31 cellular contexts compared by ENCODE assay signal in the genomic region with DNA sequence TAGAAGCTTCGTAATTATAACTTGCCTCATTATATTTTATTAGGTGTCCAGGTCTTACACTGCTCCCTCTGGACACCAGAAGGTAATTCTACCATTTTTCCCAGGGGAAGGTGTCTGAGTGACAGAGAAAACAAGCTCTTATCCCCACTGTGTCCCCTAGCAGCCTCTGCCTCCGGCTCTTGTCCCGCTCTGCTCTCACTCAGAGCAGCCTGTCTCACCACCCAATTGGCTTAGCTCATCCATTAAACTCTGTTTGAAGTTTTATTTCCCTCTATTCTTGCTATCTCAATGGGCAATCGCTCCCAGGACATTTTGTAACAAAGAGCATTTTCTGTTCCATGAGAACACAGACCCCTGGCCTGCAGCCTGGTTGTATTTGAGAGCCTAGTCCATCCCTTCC.
"Had no signal": no experiment of that assay in that cellular context is flagged by ENCODE, and none has a peak within 500 bp of the region (broad histone marks: within the 10 kb centered on the region; RNA-seq: fewer than 3 reads in every experiment).

No MANE protein-coding gene starts in this region.

- H3K9me3 Mint-ChIP-seq: activated B cell treated with CpG ODN at 0.5 μM for 24 hours; activated CD4-positive, alpha-beta memory T cell treated with anti-CD3 and anti-CD28 coated beads for 36 hours; activated CD4-positive, alpha-beta T cell treated with anti-CD3 and anti-CD28 coated beads, Interleukin-2, amount 10 ng/mL, durations not matched to agents 24 days and 14 days; activated naive CD4-positive, alpha-beta T cell treated with anti-CD3 and anti-CD28 coated beads, Interleukin-2, amount 10 ng/mL, durations not matched to agents 7 days and 5 days; activated naive CD4-positive, alpha-beta T cell treated with anti-CD3 and anti-CD28 coated beads, Interleukin-2, amount 50 U/mL, for 72 hours; activated naive CD8-positive, alpha-beta T cell treated with anti-CD3 and anti-CD28 coated beads, Interleukin-2, amount 10 ng/mL, durations not matched to agents 7 days and 5 days; activated T-helper 1 cell treated with anti-CD3 and anti-CD28 coated beads, Interleukin-12 subunit alpha, Interleukin-12 subunit beta, Interleukin-2, Interleukin-4 antibody, amounts not matched to agents 30 ng/mL and 10 ng/mL and 1 ng/mL, durations not matched to agents 14 hours and 24 hours and 36 hours; central memory CD8-positive, alpha-beta T cell; dendritic cell treated with granulocyte-macrophage colony-stimulating factor and Interleukin-4, amounts not matched to agents 40 ng/mL and 50 ng/mL, for 4 days; T-helper 2 cell treated with Interferon-gamma antibody and Interleukin-4, amounts not matched to agents 5 μg/mL and 100 μg/mL, for 36 hours had no signal

- H3K4me3 ChIP-seq: ascending aorta, coronary artery, dorsolateral prefrontal cortex, gastroesophageal sphincter had no signal

- H3K36me3 ChIP-seq: ascending aorta, gastroesophageal sphincter, WERI-Rb-1 had no signal

- H3K9me3 ChIP-seq: ascending aorta, gastroesophageal sphincter had no signal

- H3K4me3 Mint-ChIP-seq: activated B cell treated with CpG ODN at 0.5 μM for 24 hours; activated CD4-positive, alpha-beta memory T cell treated with anti-CD3 and anti-CD28 coated beads for 36 hours; activated CD4-positive, alpha-beta T cell treated with anti-CD3 and anti-CD28 coated beads for 36 hours; activated CD4-positive, alpha-beta T cell treated with anti-CD3 and anti-CD28 coated beads, Interleukin-2, amount 10 ng/mL, durations not matched to agents 24 days and 14 days; activated CD8-positive, alpha-beta memory T cell treated with anti-CD3 and anti-CD28 coated beads, Interleukin-2, amount 10 ng/mL, durations not matched to agents 7 days and 5 days; activated CD8-positive, alpha-beta T cell treated with anti-CD3 and anti-CD28 coated beads, Interleukin-2, amount 10 ng/mL, durations not matched to agents 7 days and 5 days; activated naive CD4-positive, alpha-beta T cell treated with anti-CD3 and anti-CD28 coated beads, Interleukin-2, amount 10 ng/mL, durations not matched to agents 7 days and 5 days; activated naive CD8-positive, alpha-beta T cell treated with anti-CD3 and anti-CD28 coated beads, Interleukin-2, amount 10 ng/mL, durations not matched to agents 7 days and 5 days; activated T-helper 1 cell treated with anti-CD3 and anti-CD28 coated beads, Interleukin-12 subunit alpha, Interleukin-12 subunit beta, Interleukin-2, Interleukin-4 antibody, amounts not matched to agents 30 ng/mL and 10 ng/mL and 1 ng/mL, durations not matched to agents 14 hours and 24 hours and 36 hours; brain; central memory CD8-positive, alpha-beta T cell; dendritic cell treated with granulocyte-macrophage colony-stimulating factor and Interleukin-4, amounts not matched to agents 40 ng/mL and 50 ng/mL, for 4 days; endodermal cell; T-helper 17 cell; T-helper 2 cell treated with Interferon-gamma antibody and Interleukin-4, amounts not matched to agents 5 μg/mL and 100 μg/mL, for 36 hours had no signal

- DNase-seq: activated B cell treated with CpG ODN at 0.5 μM for 24 hours; activated CD4-positive, alpha-beta memory T cell treated with anti-CD3 and anti-CD28 coated beads for 36 hours; activated CD4-positive, alpha-beta T cell treated with anti-CD3 and anti-CD28 coated beads for 36 hours; activated CD4-positive, alpha-beta T cell treated with anti-CD3 and anti-CD28 coated beads, Interleukin-2, amount 10 ng/mL, durations not matched to agents 24 days and 14 days; activated CD8-positive, alpha-beta memory T cell treated with anti-CD3 and anti-CD28 coated beads, Interleukin-2, amount 10 ng/mL, durations not matched to agents 7 days and 5 days; activated CD8-positive, alpha-beta memory T cell treated with anti-CD3 and anti-CD28 coated beads, Interleukin-2, amount 50 U/mL, for 4 hours; activated CD8-positive, alpha-beta T cell treated with anti-CD3 and anti-CD28 coated beads, Interleukin-2, amount 10 ng/mL, durations not matched to agents 7 days and 5 days; activated gamma-delta T cell; activated naive CD4-positive, alpha-beta T cell; activated naive CD4-positive, alpha-beta T cell treated with anti-CD3 and anti-CD28 coated beads, Interleukin-2, amount 10 ng/mL, durations not matched to agents 7 days and 5 days; activated naive CD8-positive, alpha-beta T cell treated with anti-CD3 and anti-CD28 coated beads, Interleukin-2, amount 10 ng/mL, durations not matched to agents 7 days and 5 days; activated T-cell treated with anti-CD3 and anti-CD28 coated beads, Interleukin-2, amount 50 U/mL, for 1 hour; activated T-cell treated with anti-CD3 and anti-CD28 coated beads, Interleukin-2, amount 50 U/mL, for 48 hours; dorsolateral prefrontal cortex; effector memory CD4-positive, alpha-beta T cell; endodermal cell; foreskin melanocyte; T-helper 1 cell; T-helper 17 cell; T1000; WERI-Rb-1 had no signal

- H3K27ac Mint-ChIP-seq: activated B cell treated with CpG ODN at 0.5 μM for 24 hours; activated CD4-positive, alpha-beta memory T cell treated with anti-CD3 and anti-CD28 coated beads for 36 hours; activated CD4-positive, alpha-beta T cell treated with anti-CD3 and anti-CD28 coated beads for 36 hours; activated CD4-positive, alpha-beta T cell treated with anti-CD3 and anti-CD28 coated beads, Interleukin-2, amount 10 ng/mL, durations not matched to agents 24 days and 14 days; activated CD8-positive, alpha-beta memory T cell treated with anti-CD3 and anti-CD28 coated beads, Interleukin-2, amount 10 ng/mL, durations not matched to agents 7 days and 5 days; activated CD8-positive, alpha-beta T cell treated with anti-CD3 and anti-CD28 coated beads, Interleukin-2, amount 10 ng/mL, durations not matched to agents 7 days and 5 days; activated naive CD4-positive, alpha-beta T cell treated with anti-CD3 and anti-CD28 coated beads, Interleukin-2, amount 10 ng/mL, durations not matched to agents 7 days and 5 days; activated naive CD4-positive, alpha-beta T cell treated with anti-CD3 and anti-CD28 coated beads, Interleukin-2, amount 50 U/mL, for 72 hours; activated naive CD8-positive, alpha-beta T cell treated with anti-CD3 and anti-CD28 coated beads, Interleukin-2, amount 10 ng/mL, durations not matched to agents 7 days and 5 days; activated T-helper 1 cell treated with anti-CD3 and anti-CD28 coated beads, Interleukin-12 subunit alpha, Interleukin-12 subunit beta, Interleukin-2, Interleukin-4 antibody, amounts not matched to agents 30 ng/mL and 10 ng/mL and 1 ng/mL, durations not matched to agents 14 hours and 24 hours and 36 hours; brain; dendritic cell treated with granulocyte-macrophage colony-stimulating factor and Interleukin-4, amounts not matched to agents 40 ng/mL and 50 ng/mL, for 4 days; endodermal cell; T-helper 17 cell; T-helper 2 cell treated with Interferon-gamma antibody and Interleukin-4, amounts not matched to agents 5 μg/mL and 100 μg/mL, for 36 hours had no signal

- H3K36me3 Mint-ChIP-seq: activated CD4-positive, alpha-beta memory T cell treated with anti-CD3 and anti-CD28 coated beads for 36 hours; activated CD8-positive, alpha-beta memory T cell treated with anti-CD3 and anti-CD28 coated beads, Interleukin-2, amount 10 ng/mL, durations not matched to agents 7 days and 5 days; activated naive CD4-positive, alpha-beta T cell treated with anti-CD3 and anti-CD28 coated beads, Interleukin-2, amount 10 ng/mL, durations not matched to agents 7 days and 5 days; activated naive CD8-positive, alpha-beta T cell treated with anti-CD3 and anti-CD28 coated beads, Interleukin-2, amount 10 ng/mL, durations not matched to agents 7 days and 5 days; brain had no signal

- H3K27ac ChIP-seq: ascending aorta, coronary artery, dorsolateral prefrontal cortex, gastroesophageal sphincter, WERI-Rb-1 had no signal

- H3K27me3 ChIP-seq: ascending aorta, gastroesophageal sphincter had no signal

- H3K4me1 Mint-ChIP-seq: activated B cell treated with CpG ODN at 0.5 μM for 24 hours; activated CD4-positive, alpha-beta T cell treated with anti-CD3 and anti-CD28 coated beads for 36 hours; central memory CD8-positive, alpha-beta T cell had no signal

- ATAC-seq: activated CD4-positive, alpha-beta T cell treated with anti-CD3 and anti-CD28 coated beads for 36 hours; activated CD4-positive, CD25-positive, alpha-beta regulatory T cell treated with anti-CD3 and anti-CD28 coated beads, Interleukin-2, amount 50 U/mL, for 24 hours; activated CD8-positive, alpha-beta memory T cell treated with anti-CD3 and anti-CD28 coated beads, Interleukin-2, amount 10 ng/mL, durations not matched to agents 7 days and 5 days; activated CD8-positive, alpha-beta T cell treated with anti-CD3 and anti-CD28 coated beads, Interleukin-2, amount 10 ng/mL, durations not matched to agents 7 days and 5 days; activated naive CD4-positive, alpha-beta T cell treated with anti-CD3 and anti-CD28 coated beads, Interleukin-2, amount 50 U/mL, for 72 hours; gastroesophageal sphincter; T-helper 17 cell had no signal
